1 cellular context compared by ENCODE assay signal in the genomic region with DNA sequence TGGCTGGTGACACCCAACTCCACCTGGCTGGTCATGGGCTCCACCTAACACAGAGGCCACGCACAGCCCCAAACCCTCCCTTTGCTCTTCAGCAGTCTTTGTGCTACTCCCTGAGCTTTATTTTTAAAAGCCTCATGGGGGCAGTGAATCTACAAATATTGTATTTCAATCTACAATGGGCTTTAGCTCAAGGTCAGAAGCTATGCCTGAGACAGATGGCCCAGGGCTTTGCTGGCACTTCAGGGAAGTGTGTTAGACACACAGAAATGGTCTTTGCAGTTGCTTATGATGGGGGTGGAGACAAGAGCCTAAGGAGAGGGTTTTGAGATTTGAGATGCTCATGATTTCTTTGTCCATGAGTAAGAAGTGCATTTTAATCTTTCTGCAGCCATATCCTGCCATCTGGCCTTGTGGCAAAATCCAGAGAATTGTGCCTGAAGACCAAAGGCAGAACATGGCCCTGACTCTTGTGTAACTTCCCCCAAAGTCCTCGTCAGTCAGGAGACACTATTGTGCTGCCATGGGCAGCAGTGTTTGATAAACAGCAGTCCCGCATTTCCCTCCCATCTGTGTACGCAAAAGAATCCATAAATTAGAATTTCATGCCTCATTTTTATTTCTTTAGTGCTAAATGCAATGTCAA.
TF ChIP-seq lines count a peak whose summit lies in the region.

No MANE protein-coding gene starts in this region.

TF ChIP-seq in GM12878, 131 proteins besides CTCF, POLR2A, EP300 and RAD21 (continued from another document):
- TF ChIP-seq, protein P1, sequence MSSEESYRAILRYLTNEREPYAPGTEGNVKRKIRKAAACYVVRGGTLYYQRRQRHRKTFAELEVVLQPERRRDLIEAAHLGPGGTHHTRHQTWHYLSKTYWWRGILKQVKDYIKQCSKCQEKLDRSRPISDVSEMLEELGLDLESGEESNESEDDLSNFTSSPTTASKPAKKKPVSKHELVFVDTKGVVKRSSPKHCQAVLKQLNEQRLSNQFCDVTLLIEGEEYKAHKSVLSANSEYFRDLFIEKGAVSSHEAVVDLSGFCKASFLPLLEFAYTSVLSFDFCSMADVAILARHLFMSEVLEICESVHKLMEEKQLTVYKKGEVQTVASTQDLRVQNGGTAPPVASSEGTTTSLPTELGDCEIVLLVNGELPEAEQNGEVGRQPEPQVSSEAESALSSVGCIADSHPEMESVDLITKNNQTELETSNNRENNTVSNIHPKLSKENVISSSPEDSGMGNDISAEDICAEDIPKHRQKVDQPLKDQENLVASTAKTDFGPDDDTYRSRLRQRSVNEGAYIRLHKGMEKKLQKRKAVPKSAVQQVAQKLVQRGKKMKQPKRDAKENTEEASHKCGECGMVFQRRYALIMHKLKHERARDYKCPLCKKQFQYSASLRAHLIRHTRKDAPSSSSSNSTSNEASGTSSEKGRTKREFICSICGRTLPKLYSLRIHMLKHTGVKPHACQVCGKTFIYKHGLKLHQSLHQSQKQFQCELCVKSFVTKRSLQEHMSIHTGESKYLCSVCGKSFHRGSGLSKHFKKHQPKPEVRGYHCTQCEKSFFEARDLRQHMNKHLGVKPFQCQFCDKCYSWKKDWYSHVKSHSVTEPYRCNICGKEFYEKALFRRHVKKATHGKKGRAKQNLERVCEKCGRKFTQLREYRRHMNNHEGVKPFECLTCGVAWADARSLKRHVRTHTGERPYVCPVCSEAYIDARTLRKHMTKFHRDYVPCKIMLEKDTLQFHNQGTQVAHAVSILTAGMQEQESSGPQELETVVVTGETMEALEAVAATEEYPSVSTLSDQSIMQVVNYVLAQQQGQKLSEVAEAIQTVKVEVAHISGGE (CRISPR knock-in tag; IDR thresholded peaks at IDR 0.05) = no peak
